ENCODE assay signal across 11 cellular contexts in the genomic region with DNA sequence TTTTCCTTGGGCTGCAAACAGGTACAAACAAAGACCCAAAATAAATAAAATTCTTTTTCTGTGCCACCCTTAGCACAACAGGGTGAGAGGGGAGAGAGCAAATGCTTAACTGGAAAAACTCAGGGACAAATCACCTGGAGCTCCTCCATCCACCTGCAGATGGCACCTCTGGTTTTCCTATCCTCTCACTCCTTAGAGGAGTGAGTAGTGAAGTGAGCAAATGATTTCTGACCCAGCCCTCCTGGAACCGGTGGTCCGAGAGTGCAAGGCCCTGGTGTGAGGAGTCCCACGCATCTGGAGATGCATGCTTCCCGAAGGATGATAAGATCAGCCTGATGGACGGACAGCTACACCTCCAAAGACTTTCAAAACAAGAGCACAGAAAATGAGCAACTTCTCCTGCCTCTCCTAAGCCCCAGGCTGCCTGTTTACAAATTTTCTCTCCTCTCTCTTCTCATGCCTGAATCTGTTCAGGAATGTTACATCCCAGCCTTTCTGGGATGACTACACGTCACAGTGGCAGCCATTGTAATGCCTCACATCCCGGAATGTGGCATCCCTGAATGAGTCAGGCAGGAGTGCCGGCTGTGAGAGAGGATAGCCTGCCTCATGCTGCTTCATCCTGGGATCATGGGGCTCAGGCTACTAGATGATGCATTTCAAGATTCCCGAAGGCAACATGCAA.
DNase-seq lines count a peak whose midpoint lies in the region; ATAC-seq and TF ChIP-seq lines count a peak whose summit lies in the region.
"Had no signal": no experiment of that assay in that cellular context is flagged by ENCODE, and none has a peak within 500 bp of the region (broad histone marks: within the 10 kb centered on the region; RNA-seq: fewer than 3 reads in every experiment).

No MANE protein-coding gene starts in this region.

- peaks cover 16% of the 10 kb centered on the region for H3K27me3 Mint-ChIP-seq in activated T-cell treated with anti-CD3 and anti-CD28 coated beads, Interleukin-2, amount 50 U/mL, for 72 hours (ENCODE audit: low read depth)
- H3K27me3 Mint-ChIP-seq: CD4-positive, alpha-beta T cell had no signal

- H3K27me3 ChIP-seq in upper lobe of right lung (no peaks in the 10 kb centered on the region), Peyer's patch (no peaks in the 10 kb centered on the region)
- H3K27me3 ChIP-seq: tibial nerve had no signal

- H3K4me3 ChIP-seq in upper lobe of right lung (no peak overlapping the region), Peyer's patch (no peak overlapping the region)
- H3K4me3 ChIP-seq: tibial nerve had no signal

- no peak overlapping the region for H3K27ac Mint-ChIP-seq in activated T-cell treated with anti-CD3 and anti-CD28 coated beads, Interleukin-2, amount 50 U/mL, for 72 hours
- H3K27ac Mint-ChIP-seq: CD4-positive, alpha-beta T cell had no signal

- peak; percentile 33 for DNase-seq in left cardiac atrium
- DNase-seq in Right ventricle myocardium inferior (ENCODE audit: missing footprints): no peak
- DNase-seq in astrocyte of the hippocampus (ENCODE audit: low read depth, low spot score): peak; percentile 97
- peak; percentile 81 for DNase-seq in iris pigment epithelial cell (ENCODE audit: low read depth)
- DNase-seq in upper lobe of right lung: no peak
- DNase-seq in Peyer's patch: no peak
- no peak for DNase-seq in sciatic nerve (ENCODE audit: low spot score)
- no peak for DNase-seq in activated T-cell treated with anti-CD3 and anti-CD28 coated beads, Interleukin-2, amount 50 U/mL, for 72 hours
- DNase-seq: CD4-positive, alpha-beta T cell; left colon had no signal

- H3K27ac ChIP-seq in upper lobe of right lung (peak overlapping the region; percentile 64), Peyer's patch (no peak overlapping the region)

- TF ChIP-seq POLR2A in Peyer's patch (IDR thresholded peaks at IDR 0.05): no peak

- H3K9me3 Mint-ChIP-seq in activated T-cell treated with anti-CD3 and anti-CD28 coated beads, Interleukin-2, amount 50 U/mL, for 72 hours: no peaks in the 10 kb centered on the region
- H3K9me3 Mint-ChIP-seq: CD4-positive, alpha-beta T cell had no signal

- H3K4me1 Mint-ChIP-seq in activated T-cell treated with anti-CD3 and anti-CD28 coated beads, Interleukin-2, amount 50 U/mL, for 72 hours (ENCODE audit: low read depth): peaks cover 5% of the 10 kb centered on the region

- peak; percentile 29 for TF ChIP-seq CTCF in upper lobe of right lung (IDR thresholded peaks at IDR 0.05)
- TF ChIP-seq CTCF in Peyer's patch (IDR thresholded peaks at IDR 0.05): peak in 2 of 6 experiments; percentile 17 to 31

- H3K36me3 ChIP-seq in upper lobe of right lung: no peaks in the 10 kb centered on the region
- no peaks in the 10 kb centered on the region for H3K36me3 ChIP-seq in Peyer's patch
- H3K36me3 ChIP-seq: tibial nerve had no signal

- intact Hi-C loops in left cardiac atrium (cut with DNase I) (no loop called here), Right ventricle myocardium inferior (cut with DNase I) (no loop called here), upper lobe of right lung (cut with DNase I) (no loop called here), sciatic nerve (cut with DNase I) (no loop called here)

- no peak overlapping the region for H3K4me3 Mint-ChIP-seq in activated T-cell treated with anti-CD3 and anti-CD28 coated beads, Interleukin-2, amount 50 U/mL, for 72 hours
- H3K4me3 Mint-ChIP-seq: CD4-positive, alpha-beta T cell had no signal

- H3K36me3 Mint-ChIP-seq in activated T-cell treated with anti-CD3 and anti-CD28 coated beads, Interleukin-2, amount 50 U/mL, for 72 hours (ENCODE audit: insufficient read depth in 2 of 2): no peaks in the 10 kb centered on the region

- ATAC-seq in left cardiac atrium (peak in 1 of 2 donors; percentile 84), Right ventricle myocardium inferior (no peak), upper lobe of right lung (peak; percentile 4), sciatic nerve (no peak)
- ATAC-seq in activated T-cell treated with anti-CD3 and anti-CD28 coated beads, Interleukin-2, amount 50 U/mL, for 72 hours (replicated peaks in 1 of 2): no peak
- ATAC-seq: left colon had no signal

- no peaks in the 10 kb centered on the region for H3K9me3 ChIP-seq in upper lobe of right lung
- no peaks in the 10 kb centered on the region for H3K9me3 ChIP-seq in Peyer's patch
- H3K9me3 ChIP-seq: tibial nerve had no signal

- H3K4me1 ChIP-seq in upper lobe of right lung (peaks cover 61% of the 10 kb centered on the region), Peyer's patch (peaks cover 0 to 9% (median 0%) of the 10 kb centered on the region in 4 donors)

Comparison
In these comparisons a context has a peak if more than half of its experiments do, and no peak if none do; other contexts are left out.
1. DNase-seq: peak in left cardiac atrium (single experiment), astrocyte of the hippocampus (single experiment) and iris pigment epithelial cell (single experiment); none in Right ventricle myocardium inferior (single experiment), upper lobe of right lung (single experiment), Peyer's patch (0 of 3), sciatic nerve (single experiment) and activated T-cell treated with anti-CD3 and anti-CD28 coated beads, Interleukin-2, amount 50 U/mL, for 72 hours (0 of 2).